ENCODE assay signal across 25 cellular contexts in genomic region chr7:87870471-87870870, GRCh38. TPM values are rescaled to one million over a fixed set of nuclear protein-coding genes. Genes with fewer than 3 reads are reported as not detected.
A peak's percentile ranks its signal among the peaks of the same experiment; 100 is the strongest.
DNase-seq lines count a peak whose midpoint lies in the region; ATAC-seq, FAIRE-seq and TF ChIP-seq lines count a peak whose summit lies in the region.
"Had no signal": no experiment of that assay in that cellular context is flagged by ENCODE, and none has a peak within 500 bp of the region (broad histone marks: within the 10 kb centered on the region; RNA-seq: fewer than 3 reads in every experiment).

No MANE protein-coding gene starts in this region.

- DNase-seq in WTC11 (ENCODE audit: low spot score) (no peak), endothelial cell (ENCODE audit: low spot score) (no peak), GM03348 (ENCODE audit: low spot score) (no peak), urothelium cell line (ENCODE audit: low spot score) (no peak), GM12891 (ENCODE audit: insufficient read length, low spot score) (no peak)
- no peak for DNase-seq in activated CD4-positive, CD25-positive, alpha-beta regulatory T cell (lab: John Stamatoyannopoulos, UW)
- DNase-seq: 8988T; ACHN; BE2C; C1 segment of cervical spinal cord; CD4-positive, alpha-beta memory T cell; CD4-positive, CD25-positive, alpha-beta regulatory T cell; CD8-positive, alpha-beta memory T cell; COR-L47; DMS 273 treated with DMSO at 0.1 percent for 48 hours; DMS153; DMS53; DMS79; DND-41; EL; GDM1 had no signal

- no peak overlapping the region for H3K4me2 ChIP-seq in BLaER1 treated with 17β-estradiol and CSF1 and Interleukin-3, amounts not matched to agents 10 nM and 100 nM

- no peaks in the 10 kb centered on the region; a peak in 2 of 22 replicates for H4K20me1 ChIP-seq in BLaER1 treated with 17β-estradiol and CSF1 and Interleukin-3, amounts not matched to agents 10 nM and 100 nM

- CTCF ChIA-PET in WTC11 (lab: Charles Lee), result no interaction called here

- H3K9ac ChIP-seq in BLaER1 treated with 17β-estradiol and CSF1 and Interleukin-3, amounts not matched to agents 10 nM and 100 nM, result no peak overlapping the region

- H3K27ac Mint-ChIP-seq in WTC11 (peak overlapping the region; percentile 29; the same call in 1 of the 2 replicates), endothelial cell (ENCODE audit: unreplicated experiment) (no peak overlapping the region)
- H3K27ac Mint-ChIP-seq: CD4-positive, CD25-positive, alpha-beta regulatory T cell had no signal

- POLR2A ChIA-PET in WTC11 (lab: Charles Lee), result no interaction called here

- peaks cover 47% of the 10 kb centered on the region for H3K36me3 Mint-ChIP-seq in WTC11
- H3K36me3 Mint-ChIP-seq in endothelial cell (ENCODE audit: low read depth, unreplicated experiment), result peaks cover 38% of the 10 kb centered on the region

- H3K27me3 ChIP-seq in BLaER1 treated with 17β-estradiol and CSF1 and Interleukin-3, amounts not matched to agents 10 nM and 100 nM, result no peaks in the 10 kb centered on the region
- H3K27me3 ChIP-seq: BE2C had no signal

- H3K9me3 ChIP-seq in BLaER1 treated with 17β-estradiol and CSF1 and Interleukin-3, amounts not matched to agents 10 nM and 100 nM (replicated peaks in 1 of 11), result peaks cover 65 to 83% (median 80%) of the 10 kb centered on the region in 11 experiments
- H3K9me3 ChIP-seq: BE2C had no signal

- peaks cover 54 to 82% (median 76%) of the 10 kb centered on the region in 11 experiments for H3K36me3 ChIP-seq in BLaER1 treated with 17β-estradiol and CSF1 and Interleukin-3, amounts not matched to agents 10 nM and 100 nM
- H3K36me3 ChIP-seq: BE2C had no signal

- FAIRE-seq in urothelium cell line (lab: Jason Lieb, UNC) (no peak), GM12891 (lab: Jason Lieb, UNC) (no peak)
- FAIRE-seq: A204.1, GM18507 had no signal

- TF ChIP-seq POLR2A in GM12891 (IDR thresholded peaks at IDR 0.05; ENCODE audit: low read depth, low read length), result no peak

- TF ChIP-seq CTCF in WTC11 (IDR thresholded peaks at IDR 0.05), result no peak
- no peak for TF ChIP-seq CTCF in endothelial cell (IDR thresholded peaks at IDR 0.05; ENCODE audit: unreplicated experiment)

- no peaks in the 10 kb centered on the region; the same call in 1 of the 2 replicates for H3K27me3 Mint-ChIP-seq in WTC11 (ENCODE audit: low read depth)
- peaks cover 2% of the 10 kb centered on the region for H3K27me3 Mint-ChIP-seq in endothelial cell (ENCODE audit: unreplicated experiment)
- H3K27me3 Mint-ChIP-seq: CD4-positive, alpha-beta memory T cell; CD4-positive, CD25-positive, alpha-beta regulatory T cell; CD8-positive, alpha-beta memory T cell had no signal

- H3K4me1 ChIP-seq in BLaER1 treated with 17β-estradiol and CSF1 and Interleukin-3, amounts not matched to agents 10 nM and 100 nM, result peaks cover 15 to 32% (median 21%) of the 10 kb centered on the region in 10 experiments
- H3K4me1 ChIP-seq: BE2C had no signal

- no peak overlapping the region for H3K27ac ChIP-seq in BLaER1 treated with 17β-estradiol and CSF1 and Interleukin-3, amounts not matched to agents 10 nM and 100 nM

- H3K9me3 Mint-ChIP-seq in WTC11 (peaks cover 27% of the 10 kb centered on the region), endothelial cell (ENCODE audit: unreplicated experiment) (no peaks in the 10 kb centered on the region)

- peak overlapping the region in 6 of 10 experiments; percentile 14 to 42 (median 26); a peak in 7 of 20 replicates for H3K4me3 ChIP-seq in BLaER1 treated with 17β-estradiol and CSF1 and Interleukin-3, amounts not matched to agents 10 nM and 100 nM

- H3K4me1 Mint-ChIP-seq in WTC11, result peaks cover 17% of the 10 kb centered on the region
- peaks cover 18% of the 10 kb centered on the region for H3K4me1 Mint-ChIP-seq in endothelial cell (ENCODE audit: unreplicated experiment)

- ATAC-seq in WTC11, result no peak

- H3K4me3 Mint-ChIP-seq in WTC11, result no peak overlapping the region
- H3K4me3 Mint-ChIP-seq in endothelial cell (ENCODE audit: unreplicated experiment), result peak overlapping the region; percentile 6
- H3K4me3 Mint-ChIP-seq: CD14-positive monocyte; CD4-positive, alpha-beta memory T cell; CD4-positive, CD25-positive, alpha-beta regulatory T cell; CD8-positive, alpha-beta memory T cell had no signal

TF ChIP-seq in WTC11, 78 proteins besides CTCF, POLR2A, EP300 and RAD21:
- no peak for TF ChIP-seq ZNF423 (CRISPR knock-in tag; IDR thresholded peaks at IDR 0.05)
- no peak for TF ChIP-seq ZNF219 (CRISPR knock-in tag; IDR thresholded peaks at IDR 0.05; ENCODE audit: borderline replicate concordance)

TF ChIP-seq in GM12891, 5 proteins besides CTCF, POLR2A, EP300 and RAD21:
- TF ChIP-seq TAF1 (IDR thresholded peaks at IDR 0.05; ENCODE audit: low read depth, low read length) (no peak), POLR2AphosphoS5 (IDR thresholded peaks at IDR 0.05; ENCODE audit: low read depth, low read length) (no peak), PAX5 (IDR thresholded peaks at IDR 0.05; ENCODE audit: insufficient read depth, low read length, severe bottlenecking) (no peak), POU2F2 (IDR thresholded peaks at IDR 0.05; ENCODE audit: low read depth, low read length) (no peak), SPI1 (IDR thresholded peaks at IDR 0.05; ENCODE audit: low read depth, low read length) (no peak)
TF ChIP-seq in GM12891: peak in this region for 0.

RNA-seq across cellular contexts. Expression of gene SLC25A40, which starts 5.7 kb away (rescaled TPM):
- total RNA-seq in WTC11 (2021) (18.1 to 21.9 TPM (median 21.5 TPM) in 3 replicates), endothelial cell (ENCODE audit: unreplicated experiment) (27.7 TPM)
- polyA plus RNA-seq in GM12891 (2012; ENCODE audit: low read depth, missing spikeins), result 14.3 TPM

RNA-seq across cellular contexts. Expression of gene DBF4, which starts 5.8 kb away (rescaled TPM):
- total RNA-seq in WTC11 (2021) (52.1 to 55.4 TPM (median 54.2 TPM) in 3 replicates), endothelial cell (ENCODE audit: unreplicated experiment) (19.6 TPM)
- 24.7 TPM for polyA plus RNA-seq in GM12891 (2012; ENCODE audit: low read depth, missing spikeins)
